Comparison of ENCODE assay signal across 8 cellular contexts in genomic region chr9:132239999-132240859, GRCh38.
A peak's percentile ranks its signal among the peaks of the same experiment; 100 is the strongest.
DNase-seq lines count a peak whose midpoint lies in the region; ATAC-seq and TF ChIP-seq lines count a peak whose summit lies in the region.

No MANE protein-coding gene starts in this region.

- peaks cover 15% of the 10 kb centered on the region for H3K4me1 Mint-ChIP-seq in Calu3 (ENCODE audit: low read depth, unreplicated experiment)

- no peaks in the 10 kb centered on the region for H3K9me3 ChIP-seq in ectodermal cell (ENCODE audit: control insufficient read depth, low read length)
- no peaks in the 10 kb centered on the region for H3K9me3 ChIP-seq in prostate gland

- TF ChIP-seq POLR2A in prostate gland (IDR thresholded peaks at IDR 0.05): no peak

- no peak overlapping the region for H3K27ac ChIP-seq in KMS-11
- H3K27ac ChIP-seq in ectodermal cell (ENCODE audit: insufficient read depth, low read depth, low read length, poor library complexity, severe bottlenecking): no peak overlapping the region
- peak overlapping the region in 1 of 2 donors; percentile 53 for H3K27ac ChIP-seq in prostate gland

- DNase-seq in Calu3 (no peak), prostate gland (ENCODE audit: low spot score) (no peak), globus pallidus (ENCODE audit: low spot score) (no peak), NCI-H1417 treated with DMSO at 0.1 percent for 48 hours (lab: John Stamatoyannopoulos, UW) (no peak), HEK293T (ENCODE audit: extremely low spot score) (no peak)

- H3K27me3 Mint-ChIP-seq in Calu3 (ENCODE audit: unreplicated experiment): peaks cover 89% of the 10 kb centered on the region

- intact Hi-C loops in Calu3 (cut with micrococcal nuclease; ENCODE audit: unreplicated experiment): no loop called here
- intact Hi-C loops in prostate gland (cut with DNase I): loop anchor here (5.0 kb wide), 2 partner anchors 73 to 478 kb away; no protein-coding TSS in a partner anchor

- H3K4me1 ChIP-seq in KMS-11 (ENCODE audit: low read depth, poor library complexity, severe bottlenecking) (no peaks in the 10 kb centered on the region), ectodermal cell (ENCODE audit: control insufficient read depth, insufficient read depth, low read length) (peaks cover 16% of the 10 kb centered on the region), prostate gland (replicated peaks) (no peaks in the 10 kb centered on the region)

- peak overlapping the region; percentile 72 for H3K4me3 Mint-ChIP-seq in Calu3 (ENCODE audit: low read depth, unreplicated experiment)

- H3K36me3 ChIP-seq in KMS-11 (ENCODE audit: insufficient read depth) (no peaks in the 10 kb centered on the region), ectodermal cell (ENCODE audit: control insufficient read depth, insufficient read depth, low read length) (no peaks in the 10 kb centered on the region), prostate gland (no peaks in the 10 kb centered on the region)

- no peak for ATAC-seq in GM21381 (IDR thresholded peaks at IDR 0.05; ENCODE audit: unreplicated experiment)

- H3K4me3 ChIP-seq in KMS-11 (IDR thresholded peaks at IDR 0.05; ENCODE audit: insufficient read depth, low read depth, low read length) (no peak overlapping the region), ectodermal cell (ENCODE audit: insufficient read depth, low read depth, low read length) (peak overlapping the region; percentile 35), prostate gland (peak overlapping the region; percentile 62 to 65)

- H3K4me2 ChIP-seq in KMS-11: peak overlapping the region; percentile 25; the same call in 1 of the 2 replicates

- no peaks in the 10 kb centered on the region for H4K20me1 ChIP-seq in KMS-11 (ENCODE audit: insufficient read depth)

- peaks cover 61% of the 10 kb centered on the region for H3K27me3 ChIP-seq in KMS-11 (ENCODE audit: insufficient read depth, low read depth)
- peaks cover 36% of the 10 kb centered on the region for H3K27me3 ChIP-seq in ectodermal cell (ENCODE audit: control insufficient read depth, insufficient read depth, low read length, poor library complexity, severe bottlenecking)
- H3K27me3 ChIP-seq in prostate gland (replicated peaks; ENCODE audit: insufficient read depth): no peaks in the 10 kb centered on the region

- TF ChIP-seq CTCF in Calu3 (IDR thresholded peaks at IDR 0.05; ENCODE audit: unreplicated experiment) (no peak), KMS-11 (conservative IDR thresholded peaks at IDR 0.05; ENCODE audit: low read depth, low read length) (no peak), prostate gland (IDR thresholded peaks at IDR 0.05) (no peak)

- peaks cover 12% of the 10 kb centered on the region for H3K36me3 Mint-ChIP-seq in Calu3 (ENCODE audit: insufficient read depth, unreplicated experiment)

- H3K9ac ChIP-seq in KMS-11: no peak overlapping the region

- no peaks in the 10 kb centered on the region for H3K9me3 Mint-ChIP-seq in Calu3 (ENCODE audit: low read depth, unreplicated experiment)

- H3K79me2 ChIP-seq in KMS-11 (ENCODE audit: insufficient read depth, low read depth): no peaks in the 10 kb centered on the region

- no TSS peak for BruUV-seq in Calu3 (replicated peaks; lab: Mats Ljungman, UMichigan)

- CTCF ChIA-PET in Calu3 (lab: Charles Lee) (no interaction called here), HEK293T (lab: Yijun Ruan, JAX) (interaction anchor here (0.6 to 1.6 kb wide), 5 partner anchors 13 to 628 kb away, joined by 3 to 7 read pairs (median 4); no protein-coding TSS in a partner anchor)

- peak overlapping the region; percentile 61 for H2AFZ ChIP-seq in KMS-11 (ENCODE audit: low read depth)

- POLR2A ChIA-PET in HEK293T (lab: Yijun Ruan, JAX): no interaction called here

- WGBS in ectodermal cell, 2 experiments: 47 to 50% methylated on average over 22 of the region's 22 CpGs
- 52% methylated on average over 22 of the region's 22 CpGs for WGBS in prostate gland

- no peak overlapping the region for H3K27ac Mint-ChIP-seq in Calu3 (ENCODE audit: unreplicated experiment)

TF ChIP-seq in HEK293T, 16 proteins besides CTCF, POLR2A, EP300 and RAD21:
- TF ChIP-seq NFRKB (IDR thresholded peaks at IDR 0.05): no peak
- TF ChIP-seq BHLHE40 (IDR thresholded peaks at IDR 0.05; ENCODE audit: borderline replicate concordance): no peak
- no peak for TF ChIP-seq FOXA1 (IDR thresholded peaks at IDR 0.05)
- no peak for TF ChIP-seq PKNOX1 (IDR thresholded peaks at IDR 0.05)
- TF ChIP-seq ARNT (IDR thresholded peaks at IDR 0.05): no peak
- TF ChIP-seq FOXM1 (IDR thresholded peaks at IDR 0.05; ENCODE audit: borderline replicate concordance): no peak
- TF ChIP-seq L3MBTL2 (conservative IDR thresholded peaks at IDR 0.05): no peak
- TF ChIP-seq CTBP1 (IDR thresholded peaks at IDR 0.05; ENCODE audit: borderline replicate concordance): no peak
- TF ChIP-seq SUZ12 (IDR thresholded peaks at IDR 0.05): no peak
- TF ChIP-seq HDGF (IDR thresholded peaks at IDR 0.05; ENCODE audit: borderline replicate concordance): no peak
- TF ChIP-seq ZNF384 (IDR thresholded peaks at IDR 0.05): no peak
- no peak for TF ChIP-seq LEF1 (IDR thresholded peaks at IDR 0.05; ENCODE audit: borderline replicate concordance)
- TF ChIP-seq SP1 (IDR thresholded peaks at IDR 0.05): no peak
- TF ChIP-seq ELF4 (IDR thresholded peaks at IDR 0.05): no peak
TF ChIP-seq in HEK293T: peak in this region for 0.
